Comparison of ENCODE assay signal across 8 cellular contexts in the genomic region with DNA sequence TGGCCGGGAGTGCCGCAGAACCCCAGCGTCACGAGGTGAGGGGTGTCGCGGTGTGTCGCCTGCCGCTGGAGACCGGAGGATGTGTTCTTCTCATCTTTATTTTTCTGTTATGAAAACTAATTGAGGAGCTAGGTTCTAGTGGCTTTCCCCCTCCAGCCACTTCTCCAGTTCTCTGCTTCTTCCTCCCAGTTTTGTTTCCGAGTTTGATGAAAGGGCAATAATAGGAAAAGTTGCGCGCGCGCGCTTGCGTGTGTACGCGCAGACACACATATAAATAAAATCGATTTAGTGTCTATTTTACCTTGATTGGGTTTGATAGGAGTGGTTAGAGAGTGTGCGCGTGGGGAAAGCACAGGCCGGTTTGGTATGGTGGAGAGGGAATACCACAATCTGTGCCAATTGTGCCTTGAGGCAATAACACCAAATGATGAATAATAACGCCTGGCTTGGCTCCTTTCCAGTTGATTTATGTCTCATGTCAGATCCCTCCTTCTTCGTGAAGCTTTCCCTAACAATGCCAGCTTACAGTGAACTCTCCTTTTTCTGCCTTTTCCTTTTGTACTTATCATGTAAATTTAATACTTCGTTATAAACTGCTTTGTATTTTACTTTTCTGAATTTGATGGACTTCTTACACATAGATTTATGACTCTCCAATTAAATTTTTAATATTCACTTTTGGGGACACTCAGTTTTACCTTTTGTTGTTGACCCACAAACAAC. TPM values are rescaled to one million over a fixed set of nuclear protein-coding genes. Genes with fewer than 3 reads are reported as not detected.
DNase-seq lines count a peak whose midpoint lies in the region; ATAC-seq and TF ChIP-seq lines count a peak whose summit lies in the region.

No MANE protein-coding gene starts in this region.

- H3K36me3 Mint-ChIP-seq in progenitor cell of endocrine pancreas (ENCODE audit: insufficient read depth) = peaks cover 17% of the 10 kb centered on the region

- H3K9ac ChIP-seq in OCI-LY1 (ENCODE audit: low read length) = peak overlapping the region; percentile 72

- ATAC-seq in HG03159 (IDR thresholded peaks at IDR 0.05; ENCODE audit: unreplicated experiment) (no peak), HG03097 (IDR thresholded peaks at IDR 0.05; ENCODE audit: low FRiP score, unreplicated experiment) (no peak)

- H4K20me1 ChIP-seq in OCI-LY1 (ENCODE audit: insufficient read depth, low read length) = peaks cover 3% of the 10 kb centered on the region; the same call in 1 of the 2 replicates

- H3K27ac ChIP-seq in HL-60 (replicated peaks) (peak overlapping the region; percentile 85), OCI-LY1 (ENCODE audit: low read depth, low read length, poor library complexity, severe bottlenecking) (peak overlapping the region; percentile 79)

- H3K36me3 ChIP-seq in BJ (ENCODE audit: control insufficient read depth, insufficient read depth, low read length) (peaks cover 2% of the 10 kb centered on the region), OCI-LY1 (ENCODE audit: insufficient read depth, low read length) (peaks cover 35% of the 10 kb centered on the region)

- POLR2A ChIA-PET in BJ (lab: Charles Lee) = interaction anchor here (0.5 to 0.6 kb wide), 3 partner anchors 413 to 523 kb away, joined by 3 read pairs; no protein-coding TSS in a partner anchor

- no peaks in the 10 kb centered on the region for H3K27me3 ChIP-seq in BJ (ENCODE audit: control insufficient read depth, insufficient read depth, low read length)
- H3K27me3 ChIP-seq in HL-60 (ENCODE audit: insufficient read depth, poor library complexity, severe bottlenecking) = no peaks in the 10 kb centered on the region
- no peaks in the 10 kb centered on the region for H3K27me3 ChIP-seq in OCI-LY1 (ENCODE audit: insufficient read depth, low read length)

- CTCF ChIA-PET in BJ (lab: Yijun Ruan, JAX) = interaction anchor here (0.6 to 7.3 kb wide), 14 partner anchors 11 to 461 kb away, joined by 3 to 54 read pairs (median 4); no protein-coding TSS in a partner anchor

- TF ChIP-seq CTCF in BJ (IDR thresholded peaks at IDR 0.05; ENCODE audit: insufficient read depth, low read depth, low read length) (no peak), HL-60 (IDR thresholded peaks at IDR 0.05; ENCODE audit: insufficient read depth, low read length) (no peak), OCI-LY1 (IDR thresholded peaks at IDR 0.05; ENCODE audit: low read length) (no peak), progenitor cell of endocrine pancreas (IDR thresholded peaks at IDR 0.05; ENCODE audit: unreplicated experiment) (no peak)

- H3K4me3 ChIP-seq in BJ (ENCODE audit: low read depth, low read length) = peak overlapping the region; percentile 92
- H3K4me3 ChIP-seq in HL-60 (replicated peaks; ENCODE audit: insufficient read depth, low read length) = peak overlapping the region; percentile 84
- peak overlapping the region; percentile 85 for H3K4me3 ChIP-seq in OCI-LY1 (ENCODE audit: low read depth, low read length, poor library complexity, severe bottlenecking)

- peaks cover 8% of the 10 kb centered on the region; the same call in 1 of the 2 replicates for H3F3A ChIP-seq in OCI-LY1 (ENCODE audit: insufficient read depth, low read length)

- no peaks in the 10 kb centered on the region for H3K9me3 Mint-ChIP-seq in progenitor cell of endocrine pancreas (ENCODE audit: low read depth)

- peak overlapping the region; percentile 94 for H3K4me3 Mint-ChIP-seq in progenitor cell of endocrine pancreas (ENCODE audit: low read depth)

- H2AFZ ChIP-seq in OCI-LY1 (ENCODE audit: low read length) = no peak overlapping the region

- DNase-seq in BJ (ENCODE audit: low read depth) (peak; percentile 42), HL-60 (ENCODE audit: low read depth in 1 of 2, low spot score in 1 of 2) (peak; percentile 24 to 57), glomerular endothelial cell (ENCODE audit: extremely low read depth, low read depth, low spot score) (peak; percentile 82), progenitor cell of endocrine pancreas (ENCODE audit: low spot score, unreplicated experiment) (no peak)
- DNase-seq in activated effector memory CD4-positive, alpha-beta T cell treated with anti-CD3 and anti-CD28 coated beads, Interleukin-2, amount 50 U/mL, for 16 hours = peak; percentile 74

- peak overlapping the region; percentile 96 for H3K27ac Mint-ChIP-seq in progenitor cell of endocrine pancreas

- H3K27me3 Mint-ChIP-seq in progenitor cell of endocrine pancreas = no peaks in the 10 kb centered on the region

- peaks cover 56% of the 10 kb centered on the region for H3K4me1 ChIP-seq in OCI-LY1 (ENCODE audit: insufficient read depth, low read length, severe bottlenecking)

- H3K9me2 ChIP-seq in OCI-LY1 (ENCODE audit: low read depth, low read length) = no peaks in the 10 kb centered on the region

- no peaks in the 10 kb centered on the region for H3K9me3 ChIP-seq in OCI-LY1 (ENCODE audit: low read length)

- H3K79me2 ChIP-seq in OCI-LY1 (ENCODE audit: insufficient read depth, low read length) = peaks cover 59% of the 10 kb centered on the region

- H3K4me2 ChIP-seq in OCI-LY1 (ENCODE audit: low read length) = peak overlapping the region; percentile 85

- H3K4me1 Mint-ChIP-seq in progenitor cell of endocrine pancreas (ENCODE audit: low read depth) = peaks cover 41% of the 10 kb centered on the region

RNA-seq across cellular contexts. Expression of a gene that starts 1.5 kb away (rescaled TPM):
- 23.0 and 30.9 TPM in 2 replicates for polyA plus RNA-seq in BJ (2011; rRNA removed)
- polyA minus RNA-seq in BJ (2011; rRNA and poly(A)+ RNA removed) = 30.2 and 37.6 TPM in 2 replicates
- total RNA-seq in glomerular endothelial cell (38.1 and 44.7 TPM in 2 replicates), progenitor cell of endocrine pancreas (32.1 and 38.6 TPM in 2 replicates)
